8 cellular contexts compared by ENCODE assay signal in the genomic region with DNA sequence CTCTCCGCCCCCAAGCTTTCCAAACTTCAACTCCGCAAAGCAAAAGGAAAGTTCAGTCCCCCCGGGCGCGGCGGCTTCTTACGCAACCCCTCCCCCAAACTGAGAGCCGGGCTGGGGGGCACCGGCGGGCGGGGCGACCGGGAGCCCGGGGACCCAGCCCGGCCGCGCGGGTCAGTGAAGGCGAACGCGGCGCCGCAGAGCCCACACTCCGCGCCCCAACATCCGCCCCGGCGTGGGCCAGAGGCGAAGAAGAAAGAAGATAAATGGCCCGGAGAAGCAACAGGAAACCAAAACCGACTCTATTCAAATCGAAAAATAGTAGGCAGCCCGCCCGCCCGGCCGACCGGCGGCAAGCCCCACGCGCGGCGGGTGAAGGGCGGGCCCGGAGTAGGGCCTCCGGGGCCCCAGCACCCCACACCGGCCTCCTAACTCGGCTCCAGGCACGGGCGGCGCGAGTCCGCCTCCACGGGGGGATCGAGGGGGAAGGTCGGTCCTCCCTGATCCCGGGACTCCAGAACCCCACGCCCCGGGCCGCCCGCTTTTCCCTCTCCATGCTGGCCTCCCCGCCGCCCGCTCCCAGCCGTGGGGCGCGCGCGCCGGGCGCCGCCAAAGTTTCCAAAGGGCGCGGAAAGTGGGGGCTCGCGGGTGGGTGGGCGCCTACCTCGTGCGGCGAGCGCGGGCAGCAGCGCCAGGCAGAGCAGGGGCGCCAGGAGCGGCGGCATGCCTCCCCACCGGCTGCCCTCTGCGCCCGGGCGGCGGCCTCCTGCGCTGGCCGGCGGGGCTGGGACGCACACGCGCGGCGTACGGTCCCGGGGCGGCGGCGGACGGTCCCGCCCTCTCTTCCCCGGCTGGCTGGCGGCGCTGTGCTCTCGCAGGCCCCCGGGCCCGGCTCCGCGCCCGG. TPM values are rescaled to one million over a fixed set of nuclear protein-coding genes. Genes with fewer than 3 reads are reported as not detected.
DNase-seq lines count a peak whose midpoint lies in the region; ATAC-seq, FAIRE-seq and TF ChIP-seq lines count a peak whose summit lies in the region.

No MANE protein-coding gene starts in this region.

- H3K4me3 ChIP-seq in DND-41 (ENCODE audit: low read depth in 1 of 2, low read length in 2 of 2): peak overlapping the region; percentile 88 to 100
- H3K4me3 ChIP-seq in skeletal muscle satellite cell (ENCODE audit: low read length): peak overlapping the region; percentile 85

- H3K4me1 ChIP-seq in DND-41 (ENCODE audit: insufficient read depth, low read length) (peaks cover 81% of the 10 kb centered on the region), skeletal muscle satellite cell (ENCODE audit: control insufficient read depth, insufficient read depth, low read length) (peaks cover 20% of the 10 kb centered on the region)

- no peak for ATAC-seq in DND-41 (ENCODE audit: insufficient read depth, low read depth)

- no peaks in the 10 kb centered on the region for H3K36me3 Mint-ChIP-seq in glutamatergic neuron (ENCODE audit: unreplicated experiment)

- peak overlapping the region; percentile 96 for H3K9ac ChIP-seq in DND-41 (ENCODE audit: low read depth, low read length)
- peak overlapping the region; percentile 81 for H3K9ac ChIP-seq in skeletal muscle satellite cell (ENCODE audit: low read depth, low read length)

- no peak overlapping the region; the same call in 1 of the 2 replicates for H2AFZ ChIP-seq in DND-41 (ENCODE audit: low read depth, low read length)

- TF ChIP-seq POLR2A in H54 (IDR thresholded peaks at IDR 0.05; ENCODE audit: low read depth, low read length): no peak

- no peak for FAIRE-seq in H54 (lab: Jason Lieb, UNC)

- H3K79me2 ChIP-seq in DND-41 (ENCODE audit: insufficient read depth, low read length): peaks cover 95% of the 10 kb centered on the region

- peaks cover 2% of the 10 kb centered on the region for H3K27me3 Mint-ChIP-seq in glutamatergic neuron (ENCODE audit: unreplicated experiment)

- TF ChIP-seq CTCF in DND-41 (IDR thresholded peaks at IDR 0.05; ENCODE audit: borderline replicate concordance, extremely low read depth, low read length, poor library complexity, severe bottlenecking) (no peak), glutamatergic neuron (IDR thresholded peaks at IDR 0.05; ENCODE audit: partially characterized antibody, unreplicated experiment) (no peak)

- H3K9me3 ChIP-seq in DND-41 (ENCODE audit: insufficient read depth, low read length, severe bottlenecking) (no peaks in the 10 kb centered on the region), skeletal muscle satellite cell (replicated peaks; ENCODE audit: low read length) (no peaks in the 10 kb centered on the region)

- H3K27me3 ChIP-seq in DND-41 (ENCODE audit: insufficient read depth, low read length, poor library complexity): no peaks in the 10 kb centered on the region
- no peaks in the 10 kb centered on the region for H3K27me3 ChIP-seq in skeletal muscle satellite cell (ENCODE audit: control insufficient read depth, insufficient read depth, low read length)

- peak overlapping the region; percentile 88 for H3K27ac ChIP-seq in DND-41 (ENCODE audit: low read length)

- peak overlapping the region; percentile 86 for H3K4me3 Mint-ChIP-seq in glutamatergic neuron (ENCODE audit: unreplicated experiment)

- no peak overlapping the region for H3K27ac Mint-ChIP-seq in glutamatergic neuron (ENCODE audit: unreplicated experiment)

- H3K9me3 Mint-ChIP-seq in glutamatergic neuron (ENCODE audit: unreplicated experiment): peaks cover 4% of the 10 kb centered on the region

- peaks cover 5% of the 10 kb centered on the region for H3K4me1 Mint-ChIP-seq in glutamatergic neuron (ENCODE audit: low read depth, unreplicated experiment)

- DNase-seq in DND-41 (peak; percentile 48), H54 (ENCODE audit: insufficient read length, low spot score) (peak; percentile 71), NCI-H69 (lab: John Stamatoyannopoulos, UW) (peak; percentile 49), glutamatergic neuron (no peak), NCI-H526 (lab: John Stamatoyannopoulos, UW) (no peak), MV-4-11 (lab: John Stamatoyannopoulos, UW) (no peak)
- DNase-seq in activated T-helper 9 cell treated with anti-CD3 and anti-CD28 coated beads, Interleukin-2, amount 50 U/mL, for 16 hours (ENCODE audit: low read depth): peak; percentile 67

- peak overlapping the region; percentile 96 for H3K4me2 ChIP-seq in DND-41 (ENCODE audit: insufficient read depth, low read length)
- H3K4me2 ChIP-seq in skeletal muscle satellite cell (ENCODE audit: low read length): peak overlapping the region; percentile 95

- peaks cover 48% of the 10 kb centered on the region for H3K36me3 ChIP-seq in DND-41 (ENCODE audit: insufficient read depth, low read length)
- no peaks in the 10 kb centered on the region for H3K36me3 ChIP-seq in skeletal muscle satellite cell (ENCODE audit: insufficient read depth, low read length)

- peaks cover 49% of the 10 kb centered on the region for H4K20me1 ChIP-seq in DND-41 (ENCODE audit: insufficient read depth, low read length)

RNA-seq across cellular contexts. Expression of a gene that starts 0.5 kb away (rescaled TPM):
- total RNA-seq in glutamatergic neuron (ENCODE audit: unreplicated experiment): 64.2 TPM
- 7.1 and 9.8 TPM in 2 replicates for total RNA-seq in skeletal muscle satellite cell (2012; rRNA removed)

Comparison
In these comparisons a context has a peak if more than half of its experiments do, and no peak if none do; other contexts are left out.
1. DNase-seq: peak in DND-41 (single experiment), H54 (single experiment), NCI-H69 (single experiment) and activated T-helper 9 cell treated with anti-CD3 and anti-CD28 coated beads, Interleukin-2, amount 50 U/mL, for 16 hours (single experiment); none in glutamatergic neuron (single experiment), NCI-H526 (0 of 2) and MV-4-11 (single experiment).